ENCODE assay signal across 19 cellular contexts in the genomic region with DNA sequence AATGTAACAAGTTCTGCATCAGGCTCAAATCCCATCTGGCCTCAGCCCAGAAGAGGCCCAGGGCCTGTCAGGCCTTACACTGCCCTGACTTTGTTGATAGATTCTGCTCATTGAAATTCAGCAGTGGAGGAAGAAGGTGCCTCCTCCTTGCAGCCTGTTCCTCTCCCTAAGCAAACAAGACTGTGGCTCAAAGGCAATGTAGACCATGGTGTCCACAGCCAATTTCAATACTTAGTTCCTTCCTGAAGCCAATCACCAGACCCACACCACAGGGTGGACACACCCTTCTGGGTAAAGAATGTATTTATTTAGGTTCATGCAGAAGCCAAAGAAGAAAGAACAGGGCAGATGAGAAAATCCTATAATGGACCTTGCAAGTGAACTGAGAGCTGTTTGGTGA. TPM values are rescaled to one million over a fixed set of nuclear protein-coding genes. Genes with fewer than 3 reads are reported as not detected.
A peak's percentile ranks its signal among the peaks of the same experiment; 100 is the strongest.
DNase-seq lines count a peak whose midpoint lies in the region; TF ChIP-seq lines count a peak whose summit lies in the region.
"Had no signal": no experiment of that assay in that cellular context is flagged by ENCODE, and none has a peak within 500 bp of the region (broad histone marks: within the 10 kb centered on the region; RNA-seq: fewer than 3 reads in every experiment).

No MANE protein-coding gene starts in this region.

- no peak overlapping the region for H3K4me2 ChIP-seq in neuronal stem cell (ENCODE audit: insufficient read depth, low read length, poor library complexity, severe bottlenecking)

- no peak overlapping the region for H3K18ac ChIP-seq in neuronal stem cell (ENCODE audit: low read length)

- H3K23ac ChIP-seq in neuronal stem cell (ENCODE audit: low read depth, low read length, poor library complexity), result no peak overlapping the region

- no peak overlapping the region for H2BK120ac ChIP-seq in neuronal stem cell (ENCODE audit: low read depth, low read length)

- no peaks in the 10 kb centered on the region for H3K4me1 ChIP-seq in colonic mucosa
- H3K4me1 ChIP-seq in neuronal stem cell (ENCODE audit: control insufficient read depth in 2 of 2, insufficient read depth in 1 of 2, low read depth in 1 of 2, low read length in 2 of 2), result peaks cover 0 to 5% of the 10 kb centered on the region in 2 donors
- H3K4me1 ChIP-seq in SJCRH30, result no peaks in the 10 kb centered on the region

- no peaks in the 10 kb centered on the region for H3K79me1 ChIP-seq in neuronal stem cell (ENCODE audit: low read depth, low read length)

- intact Hi-C loops in colonic mucosa (cut with DNase I), result no loop called here

- H2AK5ac ChIP-seq in neuronal stem cell (ENCODE audit: low read depth, low read length), result no peak overlapping the region

- peak overlapping the region; percentile 37 for H2AFZ ChIP-seq in neuronal stem cell (ENCODE audit: low read length)

- H3K4me3 ChIP-seq in colonic mucosa, result no peak overlapping the region
- no peak overlapping the region for H3K4me3 ChIP-seq in neuronal stem cell (ENCODE audit: low read length in 2 of 2)
- H3K4me3 ChIP-seq in SJCRH30, result no peak overlapping the region

- H3K27me3 ChIP-seq in colonic mucosa (no peaks in the 10 kb centered on the region), neuronal stem cell (ENCODE audit: control insufficient read depth in 3 of 3, insufficient read depth in 3 of 3, low read depth in 1 of 3, low read length in 3 of 3) (peaks cover 0 to 7% (median 0%) of the 10 kb centered on the region in 3 experiments), SJCRH30 (no peaks in the 10 kb centered on the region; the same call in 1 of the 2 replicates)

- H3K14ac ChIP-seq in neuronal stem cell (ENCODE audit: low read length), result no peak overlapping the region

- no peak overlapping the region for H2BK5ac ChIP-seq in neuronal stem cell (ENCODE audit: low read length)

- H4K8ac ChIP-seq in neuronal stem cell (ENCODE audit: low read depth, low read length), result no peak overlapping the region

- TF ChIP-seq CTCF in colonic mucosa (IDR thresholded peaks at IDR 0.05), result no peak

- H3K9me3 ChIP-seq in colonic mucosa (no peaks in the 10 kb centered on the region), neuronal stem cell (replicated peaks in 1 of 2; ENCODE audit: control insufficient read depth in 2 of 2, insufficient read depth in 1 of 2, low read depth in 1 of 2, low read length in 2 of 2) (no peaks in the 10 kb centered on the region), SJCRH30 (replicated peaks) (no peaks in the 10 kb centered on the region)

- peak; percentile 28 for DNase-seq in NCI-H748 (lab: John Stamatoyannopoulos, UW; ENCODE audit: unreplicated experiment)
- DNase-seq in NCI-H748 treated with DMSO at 0.1 percent for 48 hours (lab: John Stamatoyannopoulos, UW), result no peak
- peak; percentile 23 for DNase-seq in colonic mucosa
- DNase-seq in neuronal stem cell (ENCODE audit: low spot score), result no peak
- no peak for DNase-seq in NOMO-1 treated with DMSO at 0.1 percent for 48 hours (lab: John Stamatoyannopoulos, UW; ENCODE audit: unreplicated experiment)
- DNase-seq in stimulated activated CD4-positive, alpha-beta T cell treated with anti-CD3 and anti-CD28 coated beads, Interleukin-15, amount 100 ng/mL, for 24 hours, result no peak
- no peak for DNase-seq in NCI-H524 (lab: John Stamatoyannopoulos, UW)
- DNase-seq in SJCRH30, result no peak
- DNase-seq: AML-193, DMS79 treated with DMSO at 0.1 percent for 48 hours, IMR-90, MM.1S, NCI-H1092, NCI-H1436 treated with DMSO at 0.1 percent for 48 hours, NCI-H2029, NCI-H345, NCI-H526, SHP77 had no signal

- H2BK15ac ChIP-seq in neuronal stem cell (ENCODE audit: low read length), result no peak overlapping the region

- H3K36me3 ChIP-seq in colonic mucosa, result no peaks in the 10 kb centered on the region
- H3K36me3 ChIP-seq in neuronal stem cell (replicated peaks in 1 of 2; ENCODE audit: control insufficient read depth in 2 of 2, insufficient read depth in 2 of 2, low read length in 2 of 2), result no peaks in the 10 kb centered on the region
- no peaks in the 10 kb centered on the region for H3K36me3 ChIP-seq in SJCRH30

- H3K9ac ChIP-seq in colonic mucosa (ENCODE audit: low read depth in 2 of 2, low read length in 2 of 2) (no peak overlapping the region), neuronal stem cell (ENCODE audit: low read depth, low read length, poor library complexity) (no peak overlapping the region)

- no peak overlapping the region for H3K4ac ChIP-seq in neuronal stem cell (ENCODE audit: low read length)

- H4K91ac ChIP-seq in neuronal stem cell (ENCODE audit: low read depth, low read length, poor library complexity), result no peak overlapping the region

- H3K27ac ChIP-seq in colonic mucosa (no peak overlapping the region), neuronal stem cell (replicated peaks; ENCODE audit: low read length) (no peak overlapping the region), SJCRH30 (no peak overlapping the region)
- H3K27ac ChIP-seq: 22Rv1 had no signal

- H2BK12ac ChIP-seq in neuronal stem cell (ENCODE audit: low read length), result no peak overlapping the region

RNA-seq across cellular contexts. Expression of gene LACC1, which starts 59.4 kb away (rescaled TPM):
- total RNA-seq in colonic mucosa, result 10 to 100 TPM in 1 of 2 donors, 1 to 10 TPM in 1; 6.7 to 10.9 TPM
- 0.20 TPM for polyA plus RNA-seq in neuronal stem cell (2013, experiment 1 of 2)
- 0.18 TPM for polyA plus RNA-seq in neuronal stem cell (2013, experiment 2 of 2)
- 0.63 and 0.73 TPM in 2 replicates for total RNA-seq in SJCRH30 (2014; rRNA removed; shearing (Covaris generic))

RNA-seq across cellular contexts. Expression of gene CCDC122, which starts 59.6 kb away (rescaled TPM):
- total RNA-seq in colonic mucosa, result 1 to 10 TPM; 5.4 to 6.9 TPM
- polyA plus RNA-seq in neuronal stem cell (2013, experiment 1 of 2), result 10.3 TPM
- polyA plus RNA-seq in neuronal stem cell (2013, experiment 2 of 2), result 11.6 TPM
- 2.5 and 2.6 TPM in 2 replicates for total RNA-seq in SJCRH30 (2014; rRNA removed; shearing (Covaris generic))

Comparison
In these comparisons a context has a peak if more than half of its experiments do, and no peak if none do; other contexts are left out.
1. DNase-seq: peak in NCI-H748 (single experiment) and colonic mucosa (single experiment); none in NCI-H748 treated with DMSO at 0.1 percent for 48 hours (single experiment), neuronal stem cell (single experiment), NOMO-1 treated with DMSO at 0.1 percent for 48 hours (single experiment), stimulated activated CD4-positive, alpha-beta T cell treated with anti-CD3 and anti-CD28 coated beads, Interleukin-15, amount 100 ng/mL, for 24 hours (single experiment), NCI-H524 (0 of 2) and SJCRH30 (0 of 2).